10 cellular contexts compared by ENCODE assay signal in the genomic region with DNA sequence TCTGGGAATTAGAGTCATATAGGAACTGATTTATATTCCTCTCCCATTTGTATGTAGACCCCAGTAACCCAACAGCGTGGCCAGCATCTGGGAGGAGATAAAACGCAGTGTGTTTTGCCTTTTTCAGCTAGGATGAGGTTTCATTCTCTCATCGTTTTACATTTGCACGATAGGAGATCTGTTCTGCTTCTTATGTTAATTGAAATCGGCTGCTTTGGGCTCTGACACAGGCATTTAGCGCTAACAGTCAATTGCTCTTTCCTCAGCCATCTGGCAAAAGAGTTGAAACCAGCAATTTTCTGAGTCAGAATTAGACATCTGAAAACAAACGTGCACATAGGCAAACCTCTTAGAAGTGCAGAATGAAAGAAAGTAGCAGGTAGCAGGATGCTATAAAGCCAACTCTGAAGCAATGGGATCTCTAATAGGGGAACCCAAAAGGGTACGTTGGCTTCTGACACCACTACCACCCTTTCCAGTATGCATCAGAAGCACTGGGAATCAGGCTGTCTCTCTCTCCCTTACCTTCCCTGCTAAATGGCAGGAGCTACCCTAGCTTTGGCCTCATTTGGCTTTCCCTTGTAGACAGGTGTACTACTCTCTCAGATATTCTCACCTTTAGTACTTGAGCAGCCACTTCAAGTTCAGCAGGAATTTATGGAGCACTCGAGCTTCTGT.
DNase-seq lines count a peak whose midpoint lies in the region; ATAC-seq, FAIRE-seq and TF ChIP-seq lines count a peak whose summit lies in the region.
"Had no signal": no experiment of that assay in that cellular context is flagged by ENCODE, and none has a peak within 500 bp of the region (broad histone marks: within the 10 kb centered on the region; RNA-seq: fewer than 3 reads in every experiment).

No MANE protein-coding gene starts in this region.

- no peak for TF ChIP-seq POLR2A in H54 (IDR thresholded peaks at IDR 0.05; ENCODE audit: low read depth, low read length)

- H3K4me3 ChIP-seq in astrocyte of the spinal cord (ENCODE audit: low read depth, low read length) = no peak overlapping the region

- ATAC-seq in GM18873 (IDR thresholded peaks at IDR 0.05; ENCODE audit: low FRiP score, unreplicated experiment) = no peak

- peak; percentile 58 to 61 for DNase-seq in NCI-H187 (lab: John Stamatoyannopoulos, UW)
- no peak for DNase-seq in NCI-H187 treated with DMSO at 0.1 percent for 48 hours (lab: John Stamatoyannopoulos, UW)
- peak; percentile 69 for DNase-seq in M059J (ENCODE audit: low read depth)
- peak; percentile 89 for DNase-seq in astrocyte of the spinal cord (ENCODE audit: low read depth, low spot score)
- peak; percentile 34 for DNase-seq in retina
- no peak for DNase-seq in OCI-M1 (lab: John Stamatoyannopoulos, UW)
- no peak for DNase-seq in H54 (ENCODE audit: insufficient read length, low spot score)
- DNase-seq: activated CD8-positive, alpha-beta memory T cell treated with anti-CD3 and anti-CD28 coated beads, Interleukin-2, amount 50 U/mL, for 4 hours; NCI-H1930 had no signal

- in situ Hi-C loops in astrocyte of the spinal cord (cut with HindIII; ENCODE audit: low sequenced_read_pairs) = no loop called here

- no peak for TF ChIP-seq CTCF in astrocyte of the spinal cord (IDR thresholded peaks at IDR 0.05; ENCODE audit: low read depth, low read length)

- no peak for FAIRE-seq in H54 (lab: Jason Lieb, UNC)

Comparison
In these comparisons a context has a peak if more than half of its experiments do, and no peak if none do; other contexts are left out.
1. DNase-seq: peak in NCI-H187 (2 of 2), M059J (single experiment), astrocyte of the spinal cord (single experiment) and retina (single experiment); none in NCI-H187 treated with DMSO at 0.1 percent for 48 hours (single experiment), OCI-M1 (single experiment) and H54 (single experiment).